ENCODE assay signal across 19 cellular contexts in the genomic region with DNA sequence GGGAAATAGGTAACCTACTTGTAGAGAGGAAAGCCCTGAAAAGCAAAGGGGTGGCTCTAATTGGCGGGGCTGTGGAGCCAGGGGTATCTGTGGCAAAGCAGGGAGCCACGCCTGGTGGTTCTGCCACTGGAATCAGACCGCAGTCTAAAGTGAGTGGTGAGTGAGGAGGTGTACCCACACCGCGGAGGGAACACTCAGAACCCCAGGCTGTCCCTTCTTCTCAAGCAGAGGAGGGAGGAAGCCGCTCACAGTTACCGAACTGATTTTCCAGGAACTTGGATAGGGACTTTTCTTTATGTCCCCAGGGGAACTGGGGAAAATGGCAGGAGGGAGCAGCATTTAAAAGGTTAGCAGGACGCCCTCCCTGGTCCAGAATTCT.
DNase-seq lines count a peak whose midpoint lies in the region; ATAC-seq and TF ChIP-seq lines count a peak whose summit lies in the region.
"Had no signal": no experiment of that assay in that cellular context is flagged by ENCODE, and none has a peak within 500 bp of the region (broad histone marks: within the 10 kb centered on the region; RNA-seq: fewer than 3 reads in every experiment).

No MANE protein-coding gene starts in this region.

- no peaks in the 10 kb centered on the region for H3K4me1 Mint-ChIP-seq in central memory CD8-positive, alpha-beta T cell
- H3K4me1 Mint-ChIP-seq in nephron progenitor cell, result peaks cover 4% of the 10 kb centered on the region
- no peaks in the 10 kb centered on the region for H3K4me1 Mint-ChIP-seq in activated naive CD8-positive, alpha-beta T cell treated with anti-CD3 and anti-CD28 coated beads, Interleukin-2, amount 50 U/mL, for 24 hours
- H3K4me1 Mint-ChIP-seq: B cell; CD4-positive, alpha-beta memory T cell had no signal

- no peak overlapping the region for H3K4me3 Mint-ChIP-seq in central memory CD8-positive, alpha-beta T cell
- H3K4me3 Mint-ChIP-seq in nephron progenitor cell, result no peak overlapping the region
- H3K4me3 Mint-ChIP-seq in activated naive CD8-positive, alpha-beta T cell treated with anti-CD3 and anti-CD28 coated beads, Interleukin-2, amount 50 U/mL, for 24 hours, result no peak overlapping the region
- H3K4me3 Mint-ChIP-seq: B cell; CD4-positive, alpha-beta memory T cell had no signal

- H3K36me3 Mint-ChIP-seq in central memory CD8-positive, alpha-beta T cell (ENCODE audit: insufficient read depth), result peaks cover 1% of the 10 kb centered on the region
- peaks cover 10% of the 10 kb centered on the region for H3K36me3 Mint-ChIP-seq in nephron progenitor cell (ENCODE audit: low read depth)
- no peaks in the 10 kb centered on the region for H3K36me3 Mint-ChIP-seq in activated naive CD8-positive, alpha-beta T cell treated with anti-CD3 and anti-CD28 coated beads, Interleukin-2, amount 50 U/mL, for 24 hours (ENCODE audit: low read depth)
- H3K36me3 Mint-ChIP-seq: CD4-positive, alpha-beta memory T cell had no signal

- no peaks in the 10 kb centered on the region for H3K4me1 ChIP-seq in right atrium auricular region

- no peak overlapping the region for H3K4me3 ChIP-seq in right atrium auricular region

- H3K27ac ChIP-seq in right atrium auricular region, result no peak overlapping the region
- H3K27ac ChIP-seq: 22Rv1 had no signal

- peaks cover 0 to 15% of the 10 kb centered on the region in 2 donors for H3K9me3 ChIP-seq in right atrium auricular region

- peak overlapping the region; percentile 44 for H3K27ac Mint-ChIP-seq in central memory CD8-positive, alpha-beta T cell (ENCODE audit: low read depth)
- peak overlapping the region; percentile 10 for H3K27ac Mint-ChIP-seq in nephron progenitor cell
- H3K27ac Mint-ChIP-seq in activated naive CD8-positive, alpha-beta T cell treated with anti-CD3 and anti-CD28 coated beads, Interleukin-2, amount 50 U/mL, for 24 hours, result no peak overlapping the region
- H3K27ac Mint-ChIP-seq: B cell; CD4-positive, alpha-beta memory T cell had no signal

- in situ Hi-C loops in GM13976 (cut with MboI; ENCODE audit: low sequenced_read_pairs, unreplicated experiment), result no loop called here

- no peak for ATAC-seq in Right ventricle myocardium superior (ENCODE audit: poor library complexity)
- no peak for ATAC-seq in central memory CD8-positive, alpha-beta T cell (replicated peaks; ENCODE audit: extremely low read depth, poor library complexity, severe bottlenecking)
- ATAC-seq in activated naive CD8-positive, alpha-beta T cell treated with anti-CD3 and anti-CD28 coated beads, Interleukin-2, amount 50 U/mL, for 24 hours, result no peak

- no peak for TF ChIP-seq CTCF in right atrium auricular region (IDR thresholded peaks at IDR 0.05)
- no peak for TF ChIP-seq CTCF in nephron progenitor cell (IDR thresholded peaks at IDR 0.05)
- TF ChIP-seq CTCF in GM13976 (IDR thresholded peaks at IDR 0.05; ENCODE audit: borderline replicate concordance, control extremely low read depth, extremely low read depth, insufficient read depth, missing control alignments), result no peak

- no peaks in the 10 kb centered on the region for H3K27me3 ChIP-seq in right atrium auricular region

- H3K9me3 Mint-ChIP-seq in central memory CD8-positive, alpha-beta T cell, result peaks cover 15% of the 10 kb centered on the region
- H3K9me3 Mint-ChIP-seq in nephron progenitor cell, result peaks cover 26% of the 10 kb centered on the region
- peaks cover 13% of the 10 kb centered on the region for H3K9me3 Mint-ChIP-seq in activated naive CD8-positive, alpha-beta T cell treated with anti-CD3 and anti-CD28 coated beads, Interleukin-2, amount 50 U/mL, for 24 hours

- H3K36me3 ChIP-seq in right atrium auricular region, result no peaks in the 10 kb centered on the region

- H3K27me3 Mint-ChIP-seq in central memory CD8-positive, alpha-beta T cell, result peaks cover 27% of the 10 kb centered on the region
- peaks cover 19% of the 10 kb centered on the region for H3K27me3 Mint-ChIP-seq in nephron progenitor cell (ENCODE audit: low read depth, poor library complexity)
- H3K27me3 Mint-ChIP-seq in activated naive CD8-positive, alpha-beta T cell treated with anti-CD3 and anti-CD28 coated beads, Interleukin-2, amount 50 U/mL, for 24 hours, result no peaks in the 10 kb centered on the region
- H3K27me3 Mint-ChIP-seq: B cell had no signal

- intact Hi-C loops in Right ventricle myocardium superior (cut with DNase I), result no loop called here

- DNase-seq in Right ventricle myocardium superior, result peak; percentile 10
- no peak for DNase-seq in right atrium auricular region (ENCODE audit: low spot score)
- DNase-seq in central memory CD8-positive, alpha-beta T cell (ENCODE audit: low spot score in 2 of 2), result no peak
- no peak for DNase-seq in nephron progenitor cell
- no peak for DNase-seq in stimulated activated CD4-positive, alpha-beta T cell treated with anti-CD3 and anti-CD28 coated beads, Interleukin-1b, Interleukin-23, amount 100 ng/mL, for 48 hours
- DNase-seq in GM13976 (ENCODE audit: low spot score), result no peak
- no peak for DNase-seq in HuH-7 (ENCODE audit: low spot score)
- no peak for DNase-seq in activated naive CD8-positive, alpha-beta T cell treated with anti-CD3 and anti-CD28 coated beads, Interleukin-2, amount 50 U/mL, for 24 hours
- DNase-seq: C1 segment of cervical spinal cord; Calu3; CD4-positive, alpha-beta memory T cell; COR-L47; DMS153; DND-41; GOT3; H7; HCEC 1CT had no signal
